8 cellular contexts compared by ENCODE assay signal in genomic region chr17:60601443-60602384, GRCh38. TPM values are rescaled to one million over a fixed set of nuclear protein-coding genes. Genes with fewer than 3 reads are reported as not detected.
DNase-seq lines count a peak whose midpoint lies in the region; ATAC-seq and TF ChIP-seq lines count a peak whose summit lies in the region.

No MANE protein-coding gene starts in this region.

- no peak for TF ChIP-seq EP300 in ovary (IDR thresholded peaks at IDR 0.05)

- H3F3A ChIP-seq in PC-9 (ENCODE audit: insufficient read depth, low read depth) = peaks cover 24% of the 10 kb centered on the region

- no peaks in the 10 kb centered on the region for H3K9me2 ChIP-seq in PC-9 (ENCODE audit: insufficient read depth)

- no peaks in the 10 kb centered on the region for H3K27me3 ChIP-seq in PC-9 (ENCODE audit: insufficient read depth, low read depth)
- H3K27me3 ChIP-seq in ovary = no peaks in the 10 kb centered on the region

- peaks cover 64% of the 10 kb centered on the region for H3K79me2 ChIP-seq in PC-9 (ENCODE audit: low read depth)

- CTCF ChIA-PET in PC-9 (lab: Charles Lee) = interaction anchor here (0.6 kb wide), 1 partner anchor 71 kb away, joined by 4 read pairs; no protein-coding TSS in a partner anchor

- H3K4me3 ChIP-seq in PC-9 = peak overlapping the region; percentile 87
- peak overlapping the region; percentile 83 for H3K4me3 ChIP-seq in ovary

- no peak for ATAC-seq in left cardiac atrium
- no peak for ATAC-seq in HG02759 (IDR thresholded peaks at IDR 0.05; ENCODE audit: unreplicated experiment)

- peaks cover 30% of the 10 kb centered on the region for H3K4me1 ChIP-seq in PC-9 (replicated peaks; ENCODE audit: insufficient read depth)
- peaks cover 6% of the 10 kb centered on the region for H3K4me1 ChIP-seq in ovary (ENCODE audit: insufficient read depth)

- no TSS peak for BruUV-seq in PC-9 (replicated peaks; lab: Mats Ljungman, UMichigan)

- no peaks in the 10 kb centered on the region for H3K9me3 ChIP-seq in PC-9 (ENCODE audit: insufficient read depth, low read depth)
- no peaks in the 10 kb centered on the region for H3K9me3 ChIP-seq in ovary

- 0 out of 2 replicates have a peak, but pooled peaks cover 5% of the 10 kb centered on the region for H4K20me1 ChIP-seq in PC-9 (ENCODE audit: insufficient read depth)

- in situ Hi-C loops in KBM-7 (cut with MboI; ENCODE audit: low pct_unique_long_range_greater_than_20kb, low sequenced_read_pairs) = no loop called here

- DNase-seq in DMS 273 treated with DMSO at 0.1 percent for 48 hours (lab: John Stamatoyannopoulos, UW) (peak; percentile 36), KBM-7 (peak; percentile 77), PC-9 (peak; percentile 64 to 74), amniotic epithelial cell (ENCODE audit: low read depth) (peak; percentile 84), left cardiac atrium (peak; percentile 37), ovary (peak in 4 of 5 donors; percentile 49 to 70 (median 56)), cortex of kidney (lab: John Stamatoyannopoulos, UW) (no peak)

- peak; percentile 3 for TF ChIP-seq POLR2A in ovary (IDR thresholded peaks at IDR 0.05)

- H3K4me2 ChIP-seq in PC-9 = peak overlapping the region; percentile 84

- TF ChIP-seq CTCF in PC-9 (conservative IDR thresholded peaks at IDR 0.05) = peak; percentile 20
- TF ChIP-seq CTCF in ovary (IDR thresholded peaks at IDR 0.05) = peak in 1 of 3 donors; percentile 2

- POLR2A ChIA-PET in PC-9 (lab: Charles Lee; ENCODE audit: unreplicated experiment) = no interaction called here

- H2AFZ ChIP-seq in PC-9 = peak overlapping the region; percentile 98

- H3K36me3 ChIP-seq in PC-9 (ENCODE audit: low read depth) = no peaks in the 10 kb centered on the region
- H3K36me3 ChIP-seq in ovary = no peaks in the 10 kb centered on the region

- intact Hi-C loops in PC-9 (cut with micrococcal nuclease; ENCODE audit: unreplicated experiment) (loop anchor here (2.0 to 5.0 kb wide), 2 partner anchors 74 to 209 kb away; partner anchors contain the start of genes APPBP2 and USP32), left cardiac atrium (cut with DNase I) (loop anchor here in 1 of 2 donors (5.0 kb wide), 1 partner anchor 41 kb away; no protein-coding TSS in a partner anchor), ovary (cut with DNase I) (loop anchor here (2.0 to 10.0 kb wide), 2 partner anchors 77 kb away; partner anchors contain the start of gene APPBP2 (in 3 of the 4))

- H3K27ac ChIP-seq in PC-9 (peak overlapping the region; percentile 44), ovary (peak overlapping the region in 1 of 2 donors; percentile 96)

- 0% methylated on average over 14 of the region's 14 CpGs for WGBS in ovary, 3 donors

RNA-seq across cellular contexts. Expression of gene PPM1D, which starts 1.7 kb away (rescaled TPM):
- 10.4 and 12.1 TPM in 2 replicates for total RNA-seq in PC-9 (2021)
- 10 to 100 TPM in 1 of 2 donors, 1 to 10 TPM in 1; 9.0 to 10.2 TPM for total RNA-seq in left cardiac atrium
- 10 to 100 TPM; 11.9 to 35.5 (median 28.7) TPM for total RNA-seq in ovary
- polyA plus RNA-seq in ovary = 10 to 100 TPM; 16.3 to 20.9 TPM
